8 cellular contexts compared by ENCODE assay signal in the genomic region with DNA sequence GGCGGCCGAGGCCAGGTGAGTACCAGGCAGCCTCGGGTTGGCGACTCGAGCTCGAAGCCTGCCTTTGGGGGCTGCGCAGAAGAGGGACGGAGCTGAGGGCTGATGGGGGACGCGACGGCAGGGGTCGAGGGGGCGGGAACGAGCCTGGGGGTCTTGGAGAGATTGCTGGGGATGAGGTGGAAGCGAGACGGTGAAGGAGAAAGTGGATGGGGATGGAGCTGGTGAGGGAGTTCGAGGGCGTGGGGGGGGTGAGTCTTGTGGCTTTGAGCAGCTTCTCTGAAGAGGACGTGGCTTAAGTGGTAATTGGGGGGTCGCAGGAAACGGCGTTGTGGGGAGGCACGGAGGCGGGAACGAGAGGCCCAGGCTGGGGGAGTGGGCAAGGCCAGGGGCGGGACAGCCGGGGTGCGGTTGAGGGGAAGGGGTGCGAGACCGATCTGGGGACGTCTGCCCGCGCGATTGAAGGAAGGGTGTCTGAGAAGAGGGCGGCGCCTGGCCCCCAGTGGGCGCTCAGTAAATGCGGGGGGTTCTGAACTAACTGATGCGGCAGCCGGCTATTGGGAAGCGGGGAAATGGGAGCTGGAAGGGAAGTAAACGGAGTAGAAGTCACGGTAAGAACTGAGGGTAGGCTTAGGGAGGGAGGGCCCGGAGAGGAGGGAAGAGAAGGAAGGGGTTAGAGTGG. TPM values are rescaled to one million over a fixed set of nuclear protein-coding genes. Genes with fewer than 3 reads are reported as not detected.
DNase-seq lines count a peak whose midpoint lies in the region; ATAC-seq, FAIRE-seq and TF ChIP-seq lines count a peak whose summit lies in the region.

No MANE protein-coding gene starts in this region.

- H3K27ac ChIP-seq in K562 (ENCODE audit: extremely low read depth, low read depth, low read length) (peak overlapping the region; percentile 81), kidney (ENCODE audit: low read depth in 2 of 2, low read length in 2 of 2) (peak overlapping the region; percentile 63 to 69)

- H3K4me1 Mint-ChIP-seq in T-cell: peaks cover 56 to 67% (median 64%) of the 10 kb centered on the region in 3 donors

- H3K9me3 Mint-ChIP-seq in T-cell: no peaks in the 10 kb centered on the region

- no peaks in the 10 kb centered on the region for H3K9me3 ChIP-seq in HAP-1
- no peaks in the 10 kb centered on the region for H3K9me3 ChIP-seq in K562 (replicated peaks; ENCODE audit: control insufficient read depth, insufficient read depth, low read depth, low read length)
- no peaks in the 10 kb centered on the region for H3K9me3 ChIP-seq in kidney (ENCODE audit: control insufficient read depth in 1 of 2, low read length in 2 of 2)

- H3K4me3 Mint-ChIP-seq in T-cell: peak overlapping the region; percentile 95 to 99 (median 97)

- no TSS peak for BruUV-seq in K562 (replicated peaks; lab: Mats Ljungman, UMichigan)

- TF ChIP-seq POLR2A in K562 (conservative IDR thresholded peaks at IDR 0.05): no peak

- intact Hi-C loops in K562 (cut with micrococcal nuclease): loop anchor here (10.0 kb wide), 1 partner anchor 129 kb away; no protein-coding TSS in a partner anchor
- intact Hi-C loops in kidney (cut with DNase I): loop anchor here (10.0 kb wide), 1 partner anchor 69 kb away; no protein-coding TSS in a partner anchor

- in situ Hi-C loops in HAP-1 (cut with MboI; ENCODE audit: low sequenced_read_pairs): no loop called here
- in situ Hi-C loops in K562 (cut with MboI): no loop called here

- H3K4me3 ChIP-seq in AG04449 (ENCODE audit: low read depth, low read length): peak overlapping the region; percentile 95
- peak overlapping the region; percentile 99 for H3K4me3 ChIP-seq in HAP-1
- peak overlapping the region; percentile 78 for H3K4me3 ChIP-seq in K562
- H3K4me3 ChIP-seq in kidney (ENCODE audit: low read length in 2 of 2): peak overlapping the region; percentile 81

- peaks cover 2% of the 10 kb centered on the region for H3K36me3 Mint-ChIP-seq in T-cell

- H3K27me3 Mint-ChIP-seq in T-cell: no peaks in the 10 kb centered on the region

- H3K4me1 ChIP-seq in HAP-1: peaks cover 9% of the 10 kb centered on the region
- peaks cover 28 to 58% of the 10 kb centered on the region in 2 experiments; a peak in 4 of 5 replicates for H3K4me1 ChIP-seq in K562 (replicated peaks in 1 of 2; ENCODE audit: control insufficient read depth in 2 of 2, insufficient read depth in 2 of 2, low read length in 2 of 2)
- peaks cover 8 to 14% of the 10 kb centered on the region in 2 donors for H3K4me1 ChIP-seq in kidney (ENCODE audit: control insufficient read depth in 1 of 2, insufficient read depth in 1 of 2, low read depth in 1 of 2, low read length in 2 of 2)

- POLR2A ChIA-PET in AG04449 (lab: Yijun Ruan, JAX): interaction anchor here (0.6 to 1.6 kb wide), 4 partner anchors 32 to 336 kb away, joined by 3 to 7 read pairs (median 6); a partner anchor contains a TSS
- POLR2A ChIA-PET in T-cell (lab: Charles Lee): interaction anchor here (0.5 to 1.7 kb wide), 4 partner anchors 50 to 349 kb away, joined by 3 to 5 read pairs (median 5); no protein-coding TSS in a partner anchor
- POLR2A ChIA-PET in K562 (lab: Yijun Ruan, JAX): interaction anchor here (0.6 to 1.8 kb wide), 6 partner anchors 9 to 448 kb away, joined by 3 to 11 read pairs (median 4); no protein-coding TSS in a partner anchor

- H3K36me3 ChIP-seq in HAP-1 (replicated peaks): peaks cover 20% of the 10 kb centered on the region
- H3K36me3 ChIP-seq in K562 (ENCODE audit: control insufficient read depth, insufficient read depth, low read length): peaks cover 33% of the 10 kb centered on the region
- H3K36me3 ChIP-seq in kidney (ENCODE audit: control insufficient read depth in 1 of 2, insufficient read depth in 2 of 2, low read length in 2 of 2): peaks cover 0 to 2% of the 10 kb centered on the region in 2 donors

- ATAC-seq in T-cell (replicated peaks in 1 of 4) (peak; percentile 2 to 11 (median 7)), K562 (peak; percentile 5), left lobe of liver (no peak)

- DNase-seq in AG04449 (ENCODE audit: low read depth, low spot score) (no peak), HAP-1 (ENCODE audit: low spot score in 2 of 2) (peak in 1 of 2 experiments; percentile 51), T-cell (peak in 33 of 34 experiments; percentile 15 to 54 (median 40)), K562 (ENCODE audit: extremely low read depth in 1 of 4, low spot score in 3 of 4) (peak; percentile 48 to 68 (median 57)), kidney (peak; percentile 89), NCI-H2107 treated with DMSO at 0.1 percent for 48 hours (lab: John Stamatoyannopoulos, UW; ENCODE audit: unreplicated experiment) (no peak), left lobe of liver (ENCODE audit: low spot score) (no peak)
- DNase-seq in stimulated activated CD4-positive, alpha-beta T cell treated with anti-CD3 and anti-CD28 coated beads, Interleukin-2, amount 100 ng/mL, for 4 hours (ENCODE audit: low read depth): peak; percentile 22

- peaks cover 3% of the 10 kb centered on the region for H3K9me1 ChIP-seq in K562 (ENCODE audit: control insufficient read depth, insufficient read depth, low read length)

- TF ChIP-seq RAD21 in K562 (CRISPR knock-in tag; conservative IDR thresholded peaks at IDR 0.05 in 1 of 2, IDR thresholded peaks at IDR 0.05 in 1 of 2): no peak

- CTCF ChIA-PET in AG04449 (lab: Yijun Ruan, JAX) (interaction anchor here (1.0 to 1.8 kb wide), 10 partner anchors 9 to 310 kb away, joined by 3 to 11 read pairs (median 3); no protein-coding TSS in a partner anchor), T-cell (lab: Charles Lee) (interaction anchor here (0.6 to 1.6 kb wide), 2 partner anchors 50 to 138 kb away, joined by 3 to 9 read pairs; no protein-coding TSS in a partner anchor), K562 (lab: Yijun Ruan, JAX; ENCODE audit: low intra/inter-chr PET ratio) (no interaction called here)

- FAIRE-seq in K562 (lab: Jason Lieb, UNC) (no peak), kidney (lab: Jason Lieb, UNC) (no peak)

- no peak for TF ChIP-seq EP300 in K562 (IDR thresholded peaks at IDR 0.05; ENCODE audit: low read length)

- TF ChIP-seq CTCF in AG04449 (IDR thresholded peaks at IDR 0.05; ENCODE audit: insufficient read depth, low read length, missing control alignments): no peak
- no peak for TF ChIP-seq CTCF in K562 (IDR thresholded peaks at IDR 0.05 in 2 of 3, conservative IDR thresholded peaks at IDR 0.05 in 1 of 3; ENCODE audit: insufficient read depth in 2 of 3, low read depth in 1 of 3, low read length in 3 of 3)
- TF ChIP-seq CTCF in kidney (IDR thresholded peaks at IDR 0.05; ENCODE audit: borderline replicate concordance, extremely low read depth, insufficient read depth): no peak

- H3K27ac Mint-ChIP-seq in T-cell: peak overlapping the region; percentile 87 to 95

- peak overlapping the region; percentile 61 for H2AFZ ChIP-seq in K562 (ENCODE audit: low read depth, low read length)

- peak overlapping the region; percentile 85 for H3K4me2 ChIP-seq in K562 (ENCODE audit: insufficient read depth, low read length)

- H3K27me3 ChIP-seq in HAP-1 (ENCODE audit: low read depth): no peaks in the 10 kb centered on the region
- no peaks in the 10 kb centered on the region; a peak in 1 of 5 replicates for H3K27me3 ChIP-seq in K562 (ENCODE audit: control insufficient read depth in 2 of 2, insufficient read depth in 2 of 2, low read length in 2 of 2)

- H4K20me1 ChIP-seq in K562 (replicated peaks; ENCODE audit: control insufficient read depth, insufficient read depth, low read length): peaks cover 22% of the 10 kb centered on the region

- WGBS in K562 (ENCODE audit: insufficient coverage, low coverage, missing lambda C conversion rate): 0% methylated on average over 26 of the region's 44 CpGs

- peak overlapping the region; percentile 75 to 96 for H3K9ac ChIP-seq in K562 (ENCODE audit: insufficient read depth in 1 of 2, low read depth in 2 of 2, low read length in 2 of 2)
- peak overlapping the region; percentile 5 to 75 for H3K9ac ChIP-seq in kidney (ENCODE audit: low read length in 2 of 2)

- H3K79me2 ChIP-seq in K562 (ENCODE audit: control insufficient read depth, insufficient read depth, low read length): peaks cover 95% of the 10 kb centered on the region

RNA-seq across cellular contexts. Expression of a gene that starts 0.4 kb away (rescaled TPM):
- total RNA-seq in T-cell: 100 to 1,000 TPM; 185 to 220 (median 202) TPM
- 236 and 527 TPM in 2 replicates for total RNA-seq in K562 (2011; cell fraction: chromatin; rRNA removed; ENCODE audit: low replicate concordance)
- 224 and 226 TPM in 2 replicates for total RNA-seq in K562 (2011; cell fraction: nucleolus; rRNA removed)
- 197 and 205 TPM in 2 replicates for total RNA-seq in K562 (2011; cell fraction: nucleoplasm; rRNA removed)
- total RNA-seq in K562 (2014; rRNA removed): 31.7 and 48.0 TPM in 2 replicates
- total RNA-seq in K562 (2014; rRNA removed; fragmentation: Illumina TruSeq; extraction: Trizol): 17.5 and 18.5 TPM in 2 replicates
- total RNA-seq in K562 (2015; rRNA removed; fragmentation: Illumina TruSeq; extraction: Trizol): 23.0 and 23.5 TPM in 2 replicates
- 66.5 and 77.6 TPM in 2 replicates for total RNA-seq in K562 (2021)
- polyA plus RNA-seq in K562 (2011; rRNA removed): 18.7 and 38.8 TPM in 2 replicates
- polyA plus RNA-seq in K562 (2011; cell fraction: cytosol; rRNA removed): 18.1 and 19.7 TPM in 2 replicates
- 257 and 300 TPM in 2 replicates for polyA plus RNA-seq in K562 (2011; cell fraction: nucleus; rRNA removed)
- polyA plus RNA-seq in K562 (2012): 42.8 and 67.6 TPM in 2 replicates
- 33.1 and 34.3 TPM in 2 replicates for polyA plus RNA-seq in K562 (2014; fragmentation: Illumina TruSeq; extraction: Trizol)
- 1 to 10 TPM; 2.4 to 3.0 TPM for polyA plus RNA-seq in K562 (2014; fragmentation: Nextera tagmentation; extraction: Ambion mirVana)
- polyA plus RNA-seq in K562 (2014; rRNA removed): 36.3 and 41.4 TPM in 2 replicates
- 30.7 and 36.0 TPM in 2 replicates for polyA minus RNA-seq in K562 (2011; rRNA and poly(A)+ RNA removed)
- polyA minus RNA-seq in K562 (2011; cell fraction: cytosol; rRNA and poly(A)+ RNA removed): 38.7 and 60.5 TPM in 2 replicates
- polyA minus RNA-seq in K562 (2011; cell fraction: nucleus; rRNA and poly(A)+ RNA removed): 78.2 and 87.4 TPM in 2 replicates
- total RNA-seq in kidney: 68.1 TPM
- 14.7 TPM for polyA plus RNA-seq in kidney (ENCODE audit: insufficient read depth, low read depth, low replicate concordance)
- total RNA-seq in left lobe of liver: 28.9 TPM

RNA-seq across cellular contexts. Expression of a gene that starts 0.7 kb away (rescaled TPM):
- total RNA-seq in T-cell (10 to 100 TPM; 16.6 to 20.4 (median 19.3) TPM), K562 (2014; rRNA removed) (23.3 and 28.2 TPM in 2 replicates), K562 (2014; rRNA removed; fragmentation: Illumina TruSeq; extraction: Trizol) (20.5 and 22.1 TPM in 2 replicates), K562 (2015; rRNA removed; fragmentation: Illumina TruSeq; extraction: Trizol) (22.6 and 22.8 TPM in 2 replicates), K562 (2021) (44.8 and 49.9 TPM in 2 replicates), kidney (6.9 TPM), left lobe of liver (5.1 TPM)
- total RNA-seq in K562 (2011; cell fraction: chromatin; rRNA removed; ENCODE audit: low replicate concordance): 66.7 and 93.9 TPM in 2 replicates
- 51.6 and 54.4 TPM in 2 replicates for total RNA-seq in K562 (2011; cell fraction: nucleolus; rRNA removed)
- 56.7 and 58.4 TPM in 2 replicates for total RNA-seq in K562 (2011; cell fraction: nucleoplasm; rRNA removed)
- polyA plus RNA-seq in K562 (2011; rRNA removed) (36.0 and 37.0 TPM in 2 replicates), K562 (2014; fragmentation: Illumina TruSeq; extraction: Trizol) (34.9 and 38.9 TPM in 2 replicates), K562 (2014; fragmentation: Nextera tagmentation; extraction: Ambion mirVana) (10 to 100 TPM; 34.5 to 53.2 TPM), K562 (2014; rRNA removed) (39.6 and 45.1 TPM in 2 replicates), kidney (ENCODE audit: insufficient read depth, low read depth, low replicate concordance) (5.2 TPM)
- polyA plus RNA-seq in K562 (2011; cell fraction: cytosol; rRNA removed): 21.9 and 29.0 TPM in 2 replicates
- 44.9 and 51.5 TPM in 2 replicates for polyA plus RNA-seq in K562 (2011; cell fraction: nucleus; rRNA removed)
- polyA plus RNA-seq in K562 (2012): 22.9 and 35.2 TPM in 2 replicates
- polyA minus RNA-seq in K562 (2011; rRNA and poly(A)+ RNA removed): 20.4 and 22.9 TPM in 2 replicates
- polyA minus RNA-seq in K562 (2011; cell fraction: cytosol; rRNA and poly(A)+ RNA removed): 18.8 and 19.5 TPM in 2 replicates
- 14.0 and 19.4 TPM in 2 replicates for polyA minus RNA-seq in K562 (2011; cell fraction: nucleus; rRNA and poly(A)+ RNA removed)

RNA-seq across cellular contexts. Expression of a gene that starts 49.4 kb away (rescaled TPM):
- total RNA-seq in T-cell (1 to 10 TPM; 2.1 to 6.2 (median 2.9) TPM), K562 (2014; rRNA removed) (1.3 and 2.1 TPM in 2 replicates), K562 (2014; rRNA removed; fragmentation: Illumina TruSeq; extraction: Trizol) (0.29 and 0.69 TPM in 2 replicates), K562 (2015; rRNA removed; fragmentation: Illumina TruSeq; extraction: Trizol) (0.62 and 0.64 TPM in 2 replicates), K562 (2021) (1.5 and 2.0 TPM in 2 replicates), kidney (64.1 TPM), left lobe of liver (1.3 TPM)
- 7.2 and 17.1 TPM in 2 replicates for total RNA-seq in K562 (2011; cell fraction: chromatin; rRNA removed; ENCODE audit: low replicate concordance)
- total RNA-seq in K562 (2011; cell fraction: nucleolus; rRNA removed): 12.9 and 14.3 TPM in 2 replicates
- 12.8 and 15.2 TPM in 2 replicates for total RNA-seq in K562 (2011; cell fraction: nucleoplasm; rRNA removed)
- polyA plus RNA-seq in K562 (2011; rRNA removed) (1.7 and 3.0 TPM in 2 replicates), K562 (2014; fragmentation: Illumina TruSeq; extraction: Trizol) (1.1 and 1.9 TPM in 2 replicates), K562 (2014; fragmentation: Nextera tagmentation; extraction: Ambion mirVana) (under 1 TPM; 0.20 TPM), K562 (2014; rRNA removed) (1.8 and 2.1 TPM in 2 replicates), kidney (ENCODE audit: insufficient read depth, low read depth, low replicate concordance) (22.0 TPM)
- 3.3 and 4.3 TPM in 2 replicates for polyA plus RNA-seq in K562 (2011; cell fraction: cytosol; rRNA removed)
- polyA plus RNA-seq in K562 (2011; cell fraction: nucleus; rRNA removed): 7.2 and 7.8 TPM in 2 replicates
- 2.8 and 4.4 TPM in 2 replicates for polyA plus RNA-seq in K562 (2012)
- polyA minus RNA-seq in K562 (2011; rRNA and poly(A)+ RNA removed): 1.4 and 2.1 TPM in 2 replicates
- 1.1 and 4.8 TPM in 2 replicates for polyA minus RNA-seq in K562 (2011; cell fraction: cytosol; rRNA and poly(A)+ RNA removed)
- 2.7 and 5.3 TPM in 2 replicates for polyA minus RNA-seq in K562 (2011; cell fraction: nucleus; rRNA and poly(A)+ RNA removed)

Comparison
In these comparisons a context has a peak if more than half of its experiments do, and no peak if none do; other contexts are left out.
1. DNase-seq: peak in T-cell (33 of 34), K562 (4 of 4), kidney (single experiment) and stimulated activated CD4-positive, alpha-beta T cell treated with anti-CD3 and anti-CD28 coated beads, Interleukin-2, amount 100 ng/mL, for 4 hours (single experiment); none in AG04449 (single experiment), NCI-H2107 treated with DMSO at 0.1 percent for 48 hours (single experiment) and left lobe of liver (single experiment).
2. Peak in every context shown above with its lines, with median percentiles within 50 percentile points of each other: H3K4me3 ChIP-seq.